21 cellular contexts compared by ENCODE assay signal in genomic region chr16:48064971-48065370, GRCh38.
DNase-seq lines count a peak whose midpoint lies in the region; ATAC-seq and TF ChIP-seq lines count a peak whose summit lies in the region.
"Had no signal": no experiment of that assay in that cellular context is flagged by ENCODE, and none has a peak within 500 bp of the region (broad histone marks: within the 10 kb centered on the region; RNA-seq: fewer than 3 reads in every experiment).

No MANE protein-coding gene starts in this region.

- intact Hi-C loops in mammary epithelial cell (cut with micrococcal nuclease) (no loop called here), ascending aorta (cut with DNase I) (loop anchor here (10.0 kb wide), 1 partner anchor 60 kb away; no protein-coding TSS in a partner anchor)

- H3K9me3 ChIP-seq in mammary epithelial cell (replicated peaks; ENCODE audit: insufficient read depth, low read length) (no peaks in the 10 kb centered on the region), ascending aorta (no peaks in the 10 kb centered on the region)
- H3K9me3 ChIP-seq: SK-N-SH had no signal

- no peaks in the 10 kb centered on the region for H3K4me1 ChIP-seq in mammary epithelial cell (ENCODE audit: insufficient read depth, low read length)
- no peaks in the 10 kb centered on the region for H3K4me1 ChIP-seq in foreskin keratinocyte
- no peaks in the 10 kb centered on the region for H3K4me1 ChIP-seq in ascending aorta

- no TSS peak for BruUV-seq in mammary epithelial cell (replicated peaks; lab: Mats Ljungman, UMichigan)

- no peak overlapping the region for H2AFZ ChIP-seq in mammary epithelial cell (ENCODE audit: low read depth, low read length)
- H2AFZ ChIP-seq: PC-9 had no signal

- 91% methylated on average over 1 of the region's 1 CpG for WGBS in mammary epithelial cell (ENCODE audit: low coverage, missing lambda C conversion rate)

- no peaks in the 10 kb centered on the region for H4K20me1 ChIP-seq in mammary epithelial cell (ENCODE audit: insufficient read depth, low read length)

- no peaks in the 10 kb centered on the region for H3K79me2 ChIP-seq in mammary epithelial cell (ENCODE audit: insufficient read depth, low read length)

- H3K9ac ChIP-seq in mammary epithelial cell (ENCODE audit: insufficient read depth, low read length), result no peak overlapping the region
- H3K9ac ChIP-seq: SK-N-SH had no signal

- TF ChIP-seq CTCF in mammary epithelial cell (conservative IDR thresholded peaks at IDR 0.05 in 1 of 2, IDR thresholded peaks at IDR 0.05 in 1 of 2; ENCODE audit: extremely low read depth in 1 of 2, insufficient read depth in 1 of 2, low read depth in 1 of 2, low read length in 2 of 2) (no peak), foreskin keratinocyte (conservative IDR thresholded peaks at IDR 0.05) (no peak), ascending aorta (IDR thresholded peaks at IDR 0.05) (no peak)

- in situ Hi-C loops in mammary epithelial cell (cut with MboI; ENCODE audit: low sequenced_read_pairs in 2 of 2), result no loop called here

- ATAC-seq in foreskin keratinocyte (peak; percentile 27), GM18519 (IDR thresholded peaks at IDR 0.05; ENCODE audit: low FRiP score, unreplicated experiment) (no peak)
- ATAC-seq: CD8-positive, alpha-beta T cell; HepG2 had no signal

- CTCF ChIA-PET in mammary epithelial cell (lab: Charles Lee; ENCODE audit: low non-redundant PET), result no interaction called here

- H3K27ac ChIP-seq in mammary epithelial cell (ENCODE audit: insufficient read depth, low read depth, low read length) (no peak overlapping the region), foreskin keratinocyte (no peak overlapping the region), ascending aorta (no peak overlapping the region)
- H3K27ac ChIP-seq: PC-9 had no signal

- peaks cover 3% of the 10 kb centered on the region for H3K27me3 ChIP-seq in mammary epithelial cell (ENCODE audit: insufficient read depth, low read length)
- peaks cover 10% of the 10 kb centered on the region for H3K27me3 ChIP-seq in foreskin keratinocyte
- H3K27me3 ChIP-seq in ascending aorta, result no peaks in the 10 kb centered on the region

- H3K4me2 ChIP-seq in mammary epithelial cell (ENCODE audit: insufficient read depth, low read depth, low read length), result no peak overlapping the region
- H3K4me2 ChIP-seq: PC-9, SK-N-SH had no signal

- H3K4me3 ChIP-seq in mammary epithelial cell (replicated peaks in 1 of 3; ENCODE audit: insufficient read depth in 1 of 3, low read depth in 2 of 3, low read length in 3 of 3) (no peak overlapping the region), ascending aorta (no peak overlapping the region)
- H3K4me3 ChIP-seq: PC-9 had no signal

- dilution Hi-C loops in mammary epithelial cell (cut with HindIII; ENCODE audit: low sequenced_read_pairs), result loop anchor here (5.0 kb wide), 1 partner anchor 78 kb away; no protein-coding TSS in a partner anchor

- H3K36me3 ChIP-seq in mammary epithelial cell (ENCODE audit: insufficient read depth, low read length) (no peaks in the 10 kb centered on the region), ascending aorta (no peaks in the 10 kb centered on the region)

- DNase-seq in EH (ENCODE audit: low read depth), result peak; percentile 20
- DNase-seq in M059J (ENCODE audit: low read depth), result peak; percentile 78
- peak; percentile 35 for DNase-seq in mammary epithelial cell
- peak in 1 of 2 donors; percentile 25 for DNase-seq in foreskin keratinocyte
- no peak for DNase-seq in UCSD-AML1 (lab: John Stamatoyannopoulos, UW; ENCODE audit: unreplicated experiment)
- DNase-seq in ascending aorta (ENCODE audit: low spot score in 2 of 2), result no peak
- no peak for DNase-seq in NK-92 treated with Interleukin-12 subunit alpha and Interleukin-12 subunit beta, amount 100 ng/mL, for 24 hours (lab: John Stamatoyannopoulos, UW)
- DNase-seq: 8988T; C1 segment of cervical spinal cord; CD8-positive, alpha-beta T cell; KBM-7; NCI-H1105; NCI-H146; NCI-H2029 treated with DMSO at 0.1 percent for 48 hours; NCI-H2171; NCI-H526 treated with DMSO at 0.1 percent for 48 hours; SIG-M5; SK-N-SH had no signal

Comparison
In these comparisons a context has a peak if more than half of its experiments do, and no peak if none do; other contexts are left out.
1. DNase-seq: peak in EH (single experiment), M059J (single experiment) and mammary epithelial cell (single experiment); none in UCSD-AML1 (single experiment), ascending aorta (0 of 2) and NK-92 treated with Interleukin-12 subunit alpha and Interleukin-12 subunit beta, amount 100 ng/mL, for 24 hours (single experiment).